In genomic region chr1:21764615-21765423, GRCh38 we compare ENCODE assay signal across 10 cellular contexts. TPM values are rescaled to one million over a fixed set of nuclear protein-coding genes. Genes with fewer than 3 reads are reported as not detected.
DNase-seq lines count a peak whose midpoint lies in the region; TF ChIP-seq lines count a peak whose summit lies in the region.
"Had no signal": no experiment of that assay in that cellular context is flagged by ENCODE, and none has a peak within 500 bp of the region (broad histone marks: within the 10 kb centered on the region; RNA-seq: fewer than 3 reads in every experiment).

No MANE protein-coding gene starts in this region.

- TF ChIP-seq CTCF in osteocyte (IDR thresholded peaks at IDR 0.05), result no peak

- no peaks in the 10 kb centered on the region for H3K27me3 ChIP-seq in effector memory CD4-positive, alpha-beta T cell (replicated peaks; ENCODE audit: control insufficient read depth, insufficient read depth, low read length, poor library complexity, severe bottlenecking)

- no peaks in the 10 kb centered on the region for H3K36me3 Mint-ChIP-seq in osteocyte (ENCODE audit: unreplicated experiment)

- no peaks in the 10 kb centered on the region for H3K27me3 Mint-ChIP-seq in osteocyte (ENCODE audit: unreplicated experiment)
- H3K27me3 Mint-ChIP-seq: natural killer cell treated with Interleukin-12 subunit alpha and Interleukin-12 subunit beta and Interleukin-15 and Interleukin-18, amount 100 ng/mL, for 72 hours had no signal

- H3K4me3 Mint-ChIP-seq in osteocyte (ENCODE audit: unreplicated experiment), result peak overlapping the region; percentile 5
- H3K4me3 Mint-ChIP-seq: natural killer cell treated with Interleukin-12 subunit alpha and Interleukin-12 subunit beta and Interleukin-15 and Interleukin-18, amount 100 ng/mL, for 72 hours had no signal

- DNase-seq in NCI-H2227 (lab: John Stamatoyannopoulos, UW; ENCODE audit: unreplicated experiment) (peak; percentile 16), NCI-H2227 treated with DMSO at 0.1 percent for 48 hours (lab: John Stamatoyannopoulos, UW) (no peak), NCI-H226 (peak; percentile 60), dermis microvascular lymphatic vessel endothelial cell (ENCODE audit: low read depth in 2 of 2) (peak; percentile 75 to 98), osteocyte (ENCODE audit: extremely low spot score, unreplicated experiment) (peak; percentile 82), NCI-H146 (lab: John Stamatoyannopoulos, UW) (no peak)
- no peak for DNase-seq in activated effector memory CD4-positive, alpha-beta T cell treated with Interleukin-2 at 50 U/mL for 16 hours
- no peak for DNase-seq in effector memory CD4-positive, alpha-beta T cell

- peaks cover 42% of the 10 kb centered on the region for H3K4me1 Mint-ChIP-seq in osteocyte (ENCODE audit: unreplicated experiment)

- no peaks in the 10 kb centered on the region for H3K9me3 Mint-ChIP-seq in osteocyte (ENCODE audit: unreplicated experiment)

- H3K9me3 ChIP-seq in effector memory CD4-positive, alpha-beta T cell (ENCODE audit: control insufficient read depth, low read length), result no peaks in the 10 kb centered on the region

- peak overlapping the region; percentile 80 for H3K27ac Mint-ChIP-seq in osteocyte (ENCODE audit: unreplicated experiment)

- no peak overlapping the region for H3K27ac ChIP-seq in effector memory CD4-positive, alpha-beta T cell (ENCODE audit: insufficient read depth, low read length, poor library complexity, severe bottlenecking)
- H3K27ac ChIP-seq: VCaP had no signal

- H3K36me3 ChIP-seq in effector memory CD4-positive, alpha-beta T cell (ENCODE audit: control insufficient read depth, insufficient read depth, low read length), result peaks cover 3% of the 10 kb centered on the region

- no peaks in the 10 kb centered on the region for H3K4me1 ChIP-seq in effector memory CD4-positive, alpha-beta T cell (ENCODE audit: control insufficient read depth, insufficient read depth, low read length, poor library complexity, severe bottlenecking)

- no peak overlapping the region for H3K4me3 ChIP-seq in effector memory CD4-positive, alpha-beta T cell (ENCODE audit: insufficient read depth, low read depth, low read length, poor library complexity, severe bottlenecking)

RNA-seq across cellular contexts. Expression of gene USP48, which starts 18.1 kb away (rescaled TPM):
- total RNA-seq in dermis microvascular lymphatic vessel endothelial cell (45.7 and 55.1 TPM in 2 replicates), osteocyte (71.4 and 73.6 TPM in 2 replicates)

RNA-seq across cellular contexts. Expression of gene LDLRAD2, which starts 47.2 kb away (rescaled TPM):
- total RNA-seq in dermis microvascular lymphatic vessel endothelial cell, result 0.13 TPM in 1 of 2 replicates, not detected in the other
- total RNA-seq in osteocyte, result not detected in 2 replicates
- total RNA-seq: natural killer cell treated with Interleukin-12 subunit alpha and Interleukin-12 subunit beta and Interleukin-15 and Interleukin-18, amount 100 ng/mL, for 72 hours had no signal

Comparison
In these comparisons a context has a peak if more than half of its experiments do, and no peak if none do; other contexts are left out.
1. DNase-seq: peak in NCI-H2227 (single experiment), NCI-H226 (single experiment), dermis microvascular lymphatic vessel endothelial cell (2 of 2) and osteocyte (single experiment); none in NCI-H2227 treated with DMSO at 0.1 percent for 48 hours (single experiment), NCI-H146 (single experiment), activated effector memory CD4-positive, alpha-beta T cell treated with Interleukin-2 at 50 U/mL for 16 hours (single experiment) and effector memory CD4-positive, alpha-beta T cell (0 of 3).